Comparison of ENCODE assay signal across 28 cellular contexts in the genomic region with DNA sequence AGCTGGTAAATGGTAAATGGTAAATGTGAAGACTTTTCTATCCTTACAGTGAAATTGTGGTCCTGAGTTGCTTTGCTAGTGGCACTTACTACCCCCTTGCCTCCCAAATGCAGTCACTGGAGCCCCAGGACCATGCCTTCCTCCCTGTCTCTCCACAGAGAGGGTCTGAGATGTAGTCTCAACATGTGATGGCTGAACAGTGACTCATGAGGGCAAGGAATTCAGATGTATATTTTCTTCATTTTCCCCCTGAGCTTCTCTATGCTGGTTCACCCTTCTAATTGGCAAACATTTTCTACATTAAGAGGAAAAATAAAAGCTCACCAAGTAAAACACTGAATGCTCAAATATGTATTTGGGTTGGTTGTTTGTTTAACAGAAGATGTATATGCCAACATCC.
"Had no signal": no experiment of that assay in that cellular context is flagged by ENCODE, and none has a peak within 500 bp of the region (broad histone marks: within the 10 kb centered on the region; RNA-seq: fewer than 3 reads in every experiment).

No MANE protein-coding gene starts in this region.

- H3K27ac ChIP-seq: body of pancreas, epithelial cell of prostate, esophagus squamous epithelium, gastroesophageal sphincter, heart right ventricle, hepatocyte had no signal

- H3K79me2 ChIP-seq: hepatocyte had no signal

- H3K9me3 ChIP-seq: body of pancreas, esophagus squamous epithelium, gastroesophageal sphincter had no signal

- ATAC-seq: activated T-cell treated with anti-CD3 and anti-CD28 coated beads, Interleukin-2, amount 50 U/mL, for 72 hours; body of pancreas; effector memory CD8-positive, alpha-beta T cell; gastroesophageal sphincter; heart right ventricle; WTC11 had no signal

- DNase-seq: activated CD4-positive, alpha-beta memory T cell treated with anti-CD3 and anti-CD28 coated beads, Interleukin-2, amount 10 ng/mL, durations not matched to agents 7 days and 5 days; activated CD4-positive, alpha-beta T cell treated with anti-CD3 and anti-CD28 coated beads for 1 hour; activated CD4-positive, alpha-beta T cell treated with anti-CD3 and anti-CD28 coated beads for 4 hours; activated CD4-positive, alpha-beta T cell treated with anti-CD3 and anti-CD28 coated beads, Interleukin-2, amount 10 ng/mL, durations not matched to agents 7 days and 5 days; activated CD4-positive, alpha-beta T cell treated with anti-CD3 and anti-CD28 coated beads, Interleukin-2, amount 50 U/mL, for 4 hours; activated CD8-positive, alpha-beta memory T cell treated with anti-CD3 and anti-CD28 coated beads, Interleukin-2, amount 50 U/mL, for 48 hours; activated gamma-delta T cell treated with Interleukin-2 at 50 U/mL for 16 hours; activated naive CD4-positive, alpha-beta T cell treated with anti-CD3 and anti-CD28 coated beads, Interleukin-2, amount 50 U/mL, for 16 hours; activated naive CD4-positive, alpha-beta T cell treated with Interleukin-2 at 50 U/mL for 16 hours; activated T-cell treated with anti-CD3 and anti-CD28 coated beads for 4 hours; activated T-cell treated with anti-CD3 and anti-CD28 coated beads, Interleukin-2, amount 50 U/mL, for 24 hours; activated T-cell treated with anti-CD3 and anti-CD28 coated beads, Interleukin-2, amount 50 U/mL, for 72 hours; amniotic stem cell; anterior cingulate cortex; body of pancreas; caudate nucleus; cortex of kidney; dermis blood vessel endothelial cell; effector CD4-positive, alpha-beta T cell; effector memory CD8-positive, alpha-beta T cell; esophagus squamous epithelium; foreskin melanocyte; heart right ventricle; T-helper 2 cell had no signal

- H3K4me2 ChIP-seq: hepatocyte had no signal

- H2AFZ ChIP-seq: hepatocyte had no signal

- H3K27me3 ChIP-seq: body of pancreas had no signal

- H3K4me3 ChIP-seq: body of pancreas, esophagus squamous epithelium, gastroesophageal sphincter, heart right ventricle, hepatocyte had no signal

- H3K36me3 ChIP-seq: esophagus squamous epithelium, gastroesophageal sphincter, heart right ventricle had no signal

- H3K4me1 ChIP-seq: body of pancreas, esophagus squamous epithelium, gastroesophageal sphincter, heart right ventricle had no signal
